Comparison of ENCODE assay signal across 8 cellular contexts in genomic region chr1:27284425-27285287, GRCh38. TPM values are rescaled to one million over a fixed set of nuclear protein-coding genes. Genes with fewer than 3 reads are reported as not detected.
DNase-seq lines count a peak whose midpoint lies in the region; ATAC-seq and TF ChIP-seq lines count a peak whose summit lies in the region.

No MANE protein-coding gene starts in this region.

- DNase-seq in AG20443 (ENCODE audit: low spot score) (peak; percentile 88), HEK293T (ENCODE audit: extremely low spot score) (peak; percentile 82), NCI-H526 treated with DMSO at 0.1 percent for 48 hours (lab: John Stamatoyannopoulos, UW) (peak; percentile 56), colonic mucosa (peak; percentile 94), right lobe of liver (peak; percentile 75 to 82 (median 79))
- peak; percentile 90 to 93 for DNase-seq in activated CD4-positive, alpha-beta T cell treated with anti-CD3 and anti-CD28 coated beads for 4 hours
- DNase-seq in stimulated activated CD4-positive, alpha-beta T cell treated with anti-CD3 and anti-CD28 coated beads, TNF-alpha, amount 100 ng/mL, for 1 hour (ENCODE audit: low read depth in 3 of 3, low spot score in 1 of 3): peak; percentile 70 to 80 (median 79)

- H3K36me3 ChIP-seq in colonic mucosa (peaks cover 5% of the 10 kb centered on the region), right lobe of liver (peaks cover 0 to 16% (median 10%) of the 10 kb centered on the region in 4 donors)

- no peak for TF ChIP-seq POLR2A in right lobe of liver (IDR thresholded peaks at IDR 0.05)

- no peak overlapping the region for H3K27ac ChIP-seq in colonic mucosa
- H3K27ac ChIP-seq in right lobe of liver: no peak overlapping the region

- POLR2A ChIA-PET in HEK293T (lab: Yijun Ruan, JAX): no interaction called here

- ATAC-seq in right lobe of liver (peak; percentile 92 to 97 (median 94)), GM18868 (IDR thresholded peaks at IDR 0.05; ENCODE audit: unreplicated experiment) (no peak)

- no peaks in the 10 kb centered on the region for H3K4me1 ChIP-seq in colonic mucosa
- H3K4me1 ChIP-seq in right lobe of liver: no peaks in the 10 kb centered on the region

- TF ChIP-seq CTCF in colonic mucosa (IDR thresholded peaks at IDR 0.05) (peak; percentile 75), right lobe of liver (IDR thresholded peaks at IDR 0.05) (peak; percentile 72 to 89 (median 82))

- H3K27me3 ChIP-seq in colonic mucosa: no peaks in the 10 kb centered on the region
- H3K27me3 ChIP-seq in right lobe of liver: no peaks in the 10 kb centered on the region

- WGBS in right lobe of liver (ENCODE audit: insufficient coverage, low coverage, low lambda C conversion rate, missing lambda C conversion rate): 47% methylated on average over 11 of the region's 11 CpGs

- H3K9me3 ChIP-seq in colonic mucosa (no peaks in the 10 kb centered on the region), right lobe of liver (no peaks in the 10 kb centered on the region)

- no peak overlapping the region for H3K9ac ChIP-seq in colonic mucosa (ENCODE audit: low read depth in 2 of 2, low read length in 2 of 2)

- no peak overlapping the region for H3K4me3 ChIP-seq in colonic mucosa
- no peak overlapping the region for H3K4me3 ChIP-seq in right lobe of liver

- intact Hi-C loops in colonic mucosa (cut with DNase I) (loop anchor here (5.0 to 10.0 kb wide), 2 partner anchors 87 to 240 kb away; no protein-coding TSS in a partner anchor), right lobe of liver (cut with DNase I) (loop anchor here (5.0 kb wide), 1 partner anchor 182 kb away; no protein-coding TSS in a partner anchor)

- CTCF ChIA-PET in HEK293T (lab: Yijun Ruan, JAX): interaction anchor here (0.6 to 4.2 kb wide), 6 partner anchors 87 to 681 kb away, joined by 3 to 21 read pairs (median 5); no protein-coding TSS in a partner anchor

TF ChIP-seq in HEK293T, 16 proteins besides CTCF, POLR2A, EP300 and RAD21:
- no peak for TF ChIP-seq HDGF (IDR thresholded peaks at IDR 0.05; ENCODE audit: borderline replicate concordance)
- TF ChIP-seq ZNF384 (IDR thresholded peaks at IDR 0.05): 0 out of 2 replicates have a peak, but pooled peaks have one; percentile 50
TF ChIP-seq in HEK293T: peak in this region for 1.

RNA-seq across cellular contexts. Expression of gene TMEM222, which starts 37.3 kb away (rescaled TPM):
- total RNA-seq in colonic mucosa (10 to 100 TPM; 28.6 to 35.4 TPM), right lobe of liver (10 to 100 TPM; 15.1 to 22.6 (median 19.1) TPM)

RNA-seq across cellular contexts. Expression of gene WDTC1, which starts 50.2 kb away (rescaled TPM):
- total RNA-seq in colonic mucosa: 10 to 100 TPM; 31.2 to 39.3 TPM
- total RNA-seq in right lobe of liver: 10 to 100 TPM; 17.6 to 22.7 (median 19.8) TPM

RNA-seq across cellular contexts. Expression of gene SYTL1, which starts 57.2 kb away (rescaled TPM):
- total RNA-seq in colonic mucosa: 10 to 100 TPM; 15.6 to 17.4 TPM
- total RNA-seq in right lobe of liver: 1 to 10 TPM in 1 of 6 experiments, under 1 TPM in 5; 0.37 to 1.7 (median 0.80) TPM

Comparison
In these comparisons a context has a peak if more than half of its experiments do, and no peak if none do; other contexts are left out.
1. RNA of gene SYTL1, which starts 57.2 kb away (total RNA-seq): 15.6 to 17.4 TPM in colonic mucosa; 0.37 to 1.7 TPM in right lobe of liver; every median in the first group is over 4 times any median in the second.
2. Peak in every context shown above with its lines, with median percentiles within 50 percentile points of each other: DNase-seq.